In genomic region chr2:29317077-29317517, GRCh38 we compare ENCODE assay signal across 10 cellular contexts.
DNase-seq lines count a peak whose midpoint lies in the region; ATAC-seq and TF ChIP-seq lines count a peak whose summit lies in the region.
"Had no signal": no experiment of that assay in that cellular context is flagged by ENCODE, and none has a peak within 500 bp of the region (broad histone marks: within the 10 kb centered on the region; RNA-seq: fewer than 3 reads in every experiment).

No MANE protein-coding gene starts in this region.

- H2BK120ac ChIP-seq in mesenchymal stem cell (ENCODE audit: low read depth, low read length) = no peak overlapping the region

- peaks cover 35% of the 10 kb centered on the region for H3K27me3 Mint-ChIP-seq in dendritic cell treated with granulocyte-macrophage colony-stimulating factor and Interleukin-4, amounts not matched to agents 40 ng/mL and 50 ng/mL, for 4 days

- no peak overlapping the region for H2BK5ac ChIP-seq in mesenchymal stem cell (ENCODE audit: low read depth, low read length, poor library complexity, severe bottlenecking)

- H3K4me3 ChIP-seq in AG10803 (ENCODE audit: low read length) (no peak overlapping the region), mesenchymal stem cell (ENCODE audit: insufficient read depth in 1 of 2, low read depth in 1 of 2, low read length in 2 of 2) (no peak overlapping the region)
- H3K4me3 ChIP-seq: adrenal gland had no signal

- H3K36me3 ChIP-seq in mesenchymal stem cell (ENCODE audit: control insufficient read depth in 1 of 2, insufficient read depth in 2 of 2, low read depth in 1 of 2, low read length in 2 of 2) = no peaks in the 10 kb centered on the region
- H3K36me3 ChIP-seq: adrenal gland had no signal

- no peak overlapping the region for H2AK5ac ChIP-seq in mesenchymal stem cell (ENCODE audit: low read length, severe bottlenecking)

- H3K4me2 ChIP-seq in mesenchymal stem cell (ENCODE audit: low read length, poor library complexity, severe bottlenecking) = no peak overlapping the region

- H3K23ac ChIP-seq in mesenchymal stem cell (ENCODE audit: low read length in 2 of 2) = no peak overlapping the region

- peaks cover 8 to 25% of the 10 kb centered on the region in 2 experiments for H3K27me3 ChIP-seq in mesenchymal stem cell (ENCODE audit: control insufficient read depth in 1 of 2, insufficient read depth in 1 of 2, low read length in 2 of 2)
- H3K27me3 ChIP-seq: adrenal gland had no signal

- intact Hi-C loops in dendritic cell treated with granulocyte-macrophage colony-stimulating factor and Interleukin-4, amounts not matched to agents 40 ng/mL and 50 ng/mL, for 4 days (cut with micrococcal nuclease) = loop anchor here (5.0 kb wide), 1 partner anchor 360 kb away; no protein-coding TSS in a partner anchor

- DNase-seq in AG10803 (ENCODE audit: low read depth) (peak; percentile 44), GM20000 (ENCODE audit: low spot score) (peak; percentile 14), NCI-H524 (lab: John Stamatoyannopoulos, UW) (no peak), mesenchymal stem cell (no peak), HUDEP-2 (lab: John Stamatoyannopoulos, UW; ENCODE audit: unreplicated experiment in 76 of 76) (no peak)

- no peak overlapping the region for H3K14ac ChIP-seq in mesenchymal stem cell (ENCODE audit: low read length in 2 of 2)

- H2BK12ac ChIP-seq in mesenchymal stem cell (ENCODE audit: low read length in 2 of 2) = no peak overlapping the region

- no peaks in the 10 kb centered on the region for H3K79me1 ChIP-seq in mesenchymal stem cell (replicated peaks; ENCODE audit: low read length, poor library complexity, severe bottlenecking)

- H3K9me3 ChIP-seq in mesenchymal stem cell (ENCODE audit: control insufficient read depth, low read length) = no peaks in the 10 kb centered on the region
- H3K9me3 ChIP-seq: adrenal gland had no signal

- no peaks in the 10 kb centered on the region for H3K4me1 ChIP-seq in mesenchymal stem cell (ENCODE audit: control insufficient read depth, insufficient read depth, low read depth, low read length)
- H3K4me1 ChIP-seq: adrenal gland had no signal

- ATAC-seq in HG03558 (IDR thresholded peaks at IDR 0.05; ENCODE audit: extremely low read depth, unreplicated experiment) = peak; percentile 58
- no peak for ATAC-seq in HG02970 (IDR thresholded peaks at IDR 0.05; ENCODE audit: low FRiP score, unreplicated experiment)

- peaks cover 79% of the 10 kb centered on the region for H3K4me1 Mint-ChIP-seq in dendritic cell treated with granulocyte-macrophage colony-stimulating factor and Interleukin-4, amounts not matched to agents 40 ng/mL and 50 ng/mL, for 4 days (ENCODE audit: low read depth)

- peak; percentile 22; the same call in 1 of the 2 replicates for TF ChIP-seq CTCF in AG10803 (conservative IDR thresholded peaks at IDR 0.05; ENCODE audit: low read length)
- TF ChIP-seq CTCF in GM20000 (IDR thresholded peaks at IDR 0.05; ENCODE audit: extremely low read depth, missing control alignments) = no peak

- no peak overlapping the region for H2AFZ ChIP-seq in mesenchymal stem cell (ENCODE audit: low read depth, low read length)

- no peak overlapping the region for H4K91ac ChIP-seq in mesenchymal stem cell (ENCODE audit: low read length)

- no peaks in the 10 kb centered on the region for H3K9me3 Mint-ChIP-seq in dendritic cell treated with granulocyte-macrophage colony-stimulating factor and Interleukin-4, amounts not matched to agents 40 ng/mL and 50 ng/mL, for 4 days

- WGBS in mesenchymal stem cell = 46% methylated on average over 3 of the region's 3 CpGs

- H3K36me3 Mint-ChIP-seq in dendritic cell treated with granulocyte-macrophage colony-stimulating factor and Interleukin-4, amounts not matched to agents 40 ng/mL and 50 ng/mL, for 4 days (ENCODE audit: low read depth) = no peaks in the 10 kb centered on the region

- H4K8ac ChIP-seq in mesenchymal stem cell (ENCODE audit: low read length) = no peak overlapping the region

- peak overlapping the region; percentile 65 for H3K27ac Mint-ChIP-seq in dendritic cell treated with granulocyte-macrophage colony-stimulating factor and Interleukin-4, amounts not matched to agents 40 ng/mL and 50 ng/mL, for 4 days

- H3K4me3 Mint-ChIP-seq in dendritic cell treated with granulocyte-macrophage colony-stimulating factor and Interleukin-4, amounts not matched to agents 40 ng/mL and 50 ng/mL, for 4 days = no peak overlapping the region

- H3K27ac ChIP-seq in mesenchymal stem cell (ENCODE audit: low read length, poor library complexity, severe bottlenecking) = no peak overlapping the region
- H3K27ac ChIP-seq: adrenal gland, C4-2B had no signal

- no peak overlapping the region for H3K4ac ChIP-seq in mesenchymal stem cell (ENCODE audit: low read depth in 1 of 2, low read length in 2 of 2)

- no peak overlapping the region for H3K18ac ChIP-seq in mesenchymal stem cell (ENCODE audit: low read depth in 1 of 2, low read length in 2 of 2)

- no peak overlapping the region for H2BK15ac ChIP-seq in mesenchymal stem cell (ENCODE audit: low read depth, poor library complexity, severe bottlenecking)

- no peak overlapping the region for H3K9ac ChIP-seq in mesenchymal stem cell (ENCODE audit: low read length)

Comparison
In these comparisons a context has a peak if more than half of its experiments do, and no peak if none do; other contexts are left out.
1. DNase-seq: peak in AG10803 (single experiment) and GM20000 (single experiment); none in NCI-H524 (0 of 2), mesenchymal stem cell (single experiment) and HUDEP-2 (0 of 76).